ENCODE assay signal across 9 cellular contexts in genomic region chr17:40317880-40318834, GRCh38. TPM values are rescaled to one million over a fixed set of nuclear protein-coding genes. Genes with fewer than 3 reads are reported as not detected.
DNase-seq lines count a peak whose midpoint lies in the region; ATAC-seq and TF ChIP-seq lines count a peak whose summit lies in the region.
"Had no signal": no experiment of that assay in that cellular context is flagged by ENCODE, and none has a peak within 500 bp of the region (broad histone marks: within the 10 kb centered on the region; RNA-seq: fewer than 3 reads in every experiment).

No MANE protein-coding gene starts in this region.

- CTCF ChIA-PET in BJ (lab: Yijun Ruan, JAX): interaction anchor here (0.7 to 30.6 kb wide), 10 partner anchors 8 to 109 kb away, joined by 3 to 762 read pairs (median 6); partner anchors contain the start of genes GJD3 and RARA

- TF ChIP-seq CTCF in BJ (IDR thresholded peaks at IDR 0.05; ENCODE audit: insufficient read depth, low read depth, low read length) (no peak), right lobe of liver (IDR thresholded peaks at IDR 0.05) (no peak)

- H3K4me3 ChIP-seq in BJ (ENCODE audit: low read depth, low read length) (peak overlapping the region; percentile 83), right lobe of liver (peak overlapping the region; percentile 93 to 100 (median 100))

- WGBS in right lobe of liver (ENCODE audit: insufficient coverage, low coverage, low lambda C conversion rate, missing lambda C conversion rate): 0% methylated on average over 27 of the region's 70 CpGs

- H3K36me3 ChIP-seq in BJ (ENCODE audit: control insufficient read depth, insufficient read depth, low read length) (no peaks in the 10 kb centered on the region), right lobe of liver (no peaks in the 10 kb centered on the region)

- peak overlapping the region; percentile 88 to 94 (median 89) for H3K27ac ChIP-seq in right lobe of liver

- H3K27me3 ChIP-seq in BJ (ENCODE audit: control insufficient read depth, insufficient read depth, low read length) (no peaks in the 10 kb centered on the region), right lobe of liver (no peaks in the 10 kb centered on the region)

- H3K4me1 ChIP-seq in right lobe of liver: peaks cover 0 to 73% (median 39%) of the 10 kb centered on the region in 4 donors

- POLR2A ChIA-PET in BJ (lab: Charles Lee): interaction anchor here (0.5 to 2.0 kb wide), 5 partner anchors 11 to 219 kb away, joined by 3 to 8 read pairs (median 5); no protein-coding TSS in a partner anchor

- ATAC-seq in GM19324 (IDR thresholded peaks at IDR 0.05; ENCODE audit: low FRiP score, unreplicated experiment) (peak; percentile 62), HG03469 (IDR thresholded peaks at IDR 0.05; ENCODE audit: unreplicated experiment) (peak; percentile 38), right lobe of liver (peak; percentile 82 to 95 (median 90))

- intact Hi-C loops in right lobe of liver (cut with DNase I): no loop called here

- DNase-seq in BJ (ENCODE audit: low read depth) (peak; percentile 80), NCI-H69 (lab: John Stamatoyannopoulos, UW) (peak; percentile 95), dermis microvascular lymphatic vessel endothelial cell (ENCODE audit: low read depth in 2 of 2) (peak; percentile 80 to 97), right lobe of liver (peak; percentile 96 to 97 (median 97))
- DNase-seq in activated CD4-positive, alpha-beta T cell treated with anti-CD3 and anti-CD28 coated beads, Interleukin-2, amount 50 U/mL, for 4 hours: peak; percentile 87 to 88
- peak; percentile 92 for DNase-seq in stimulated activated CD4-positive, alpha-beta T cell treated with anti-CD3 and anti-CD28 coated beads, Interleukin-4, amount 100 ng/mL, for 24 hours

- no peaks in the 10 kb centered on the region for H3K9me3 ChIP-seq in right lobe of liver

- peak; percentile 80 for TF ChIP-seq POLR2A in right lobe of liver (IDR thresholded peaks at IDR 0.05)

RNA-seq across cellular contexts. Expression of gene RARA, which starts 9.2 kb away (rescaled TPM):
- polyA plus RNA-seq in BJ (2011; rRNA removed): 6.3 and 6.5 TPM in 2 replicates
- 11.3 and 11.6 TPM in 2 replicates for polyA minus RNA-seq in BJ (2011; rRNA and poly(A)+ RNA removed)
- 5.1 and 10.9 TPM in 2 replicates for total RNA-seq in dermis microvascular lymphatic vessel endothelial cell
- total RNA-seq in right lobe of liver: 10 to 100 TPM; 17.7 to 41.9 (median 22.9) TPM

RNA-seq across cellular contexts. Expression of gene CDC6, which starts 30.5 kb away (rescaled TPM):
- 5.6 and 9.8 TPM in 2 replicates for polyA plus RNA-seq in BJ (2011; rRNA removed)
- polyA minus RNA-seq in BJ (2011; rRNA and poly(A)+ RNA removed): 3.3 and 3.9 TPM in 2 replicates
- total RNA-seq in dermis microvascular lymphatic vessel endothelial cell: 8.1 and 15.3 TPM in 2 replicates
- 1 to 10 TPM in 5 of 6 experiments, under 1 TPM in 1; 0.42 to 9.1 (median 3.1) TPM for total RNA-seq in right lobe of liver

RNA-seq across cellular contexts. Expression of gene GJD3, which starts 46.4 kb away (rescaled TPM):
- polyA plus RNA-seq in BJ (2011; rRNA removed): 0.48 and 0.56 TPM in 2 replicates
- polyA minus RNA-seq in BJ (2011; rRNA and poly(A)+ RNA removed): 0.26 and 0.28 TPM in 2 replicates
- total RNA-seq in dermis microvascular lymphatic vessel endothelial cell (1.8 and 3.7 TPM in 2 replicates), right lobe of liver (under 1 TPM in 5 of 6 experiments, not detected in 1; 0.22 to 0.78 (median 0.37) TPM)
- total RNA-seq: T-helper 2 cell treated with Interferon-gamma antibody and Interleukin-4, amounts not matched to agents 100 ng/mL and 5 ng/mL, for 36 hours had no signal

Comparison
In these comparisons a context has a peak if more than half of its experiments do, and no peak if none do; other contexts are left out.
1. Peak in every context shown above with its lines: DNase-seq, ATAC-seq, H3K4me3 ChIP-seq and H3K27ac ChIP-seq.
2. ATAC-seq: peak in every context shown above with its lines; median percentile 90 in right lobe of liver; 62 in GM19324; 38 in HG03469.